Comparison of ENCODE assay signal across 23 cellular contexts in the genomic region with DNA sequence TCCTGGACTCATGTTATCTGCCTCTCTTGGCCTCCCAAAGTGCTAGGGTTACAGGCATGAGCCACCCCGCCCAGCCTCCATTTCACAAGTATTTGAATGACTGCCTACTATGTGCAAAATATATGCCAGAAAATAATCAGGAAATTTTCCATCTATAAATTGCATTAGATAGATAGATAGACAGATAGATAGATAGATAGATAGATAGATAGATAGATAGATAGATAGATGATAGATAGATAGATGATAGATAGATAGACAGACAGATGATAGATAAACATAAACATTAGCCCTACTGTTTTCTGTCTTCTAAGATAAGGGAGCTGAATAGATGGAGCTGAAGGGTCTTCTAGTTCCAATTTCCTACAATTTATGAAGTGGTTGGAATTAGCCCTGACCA.
DNase-seq lines count a peak whose midpoint lies in the region; ATAC-seq and TF ChIP-seq lines count a peak whose summit lies in the region.
"Had no signal": no experiment of that assay in that cellular context is flagged by ENCODE, and none has a peak within 500 bp of the region (broad histone marks: within the 10 kb centered on the region; RNA-seq: fewer than 3 reads in every experiment).

No MANE protein-coding gene starts in this region.

- TF ChIP-seq CTCF in CD8-positive, alpha-beta T cell (IDR thresholded peaks at IDR 0.05), result no peak
- no peak for TF ChIP-seq CTCF in osteocyte (IDR thresholded peaks at IDR 0.05)

- H3K27ac Mint-ChIP-seq in CD8-positive, alpha-beta T cell, result no peak overlapping the region
- H3K27ac Mint-ChIP-seq in activated naive CD8-positive, alpha-beta T cell treated with anti-CD3 and anti-CD28 coated beads for 36 hours, result peak overlapping the region; percentile 26
- H3K27ac Mint-ChIP-seq in osteocyte (ENCODE audit: unreplicated experiment), result peak overlapping the region; percentile 47
- H3K27ac Mint-ChIP-seq: activated CD4-positive, alpha-beta T cell treated with anti-CD3 and anti-CD28 coated beads, Interleukin-2, amount 10 ng/mL, durations not matched to agents 7 days and 5 days; T-cell had no signal

- intact Hi-C loops in CD8-positive, alpha-beta T cell (cut with DNase I, micrococcal nuclease), result loop anchor here (1.0 to 10.0 kb wide), 7 partner anchors 12 to 1352 kb away; partner anchors contain the start of genes ARFIP1 (in 1 of the 2), FBXW7 (in 1 of the 2), GATB (in 1 of the 2) and TIGD4 (in 1 of the 2)

- no peak overlapping the region for H3K4me3 Mint-ChIP-seq in CD8-positive, alpha-beta T cell
- H3K4me3 Mint-ChIP-seq in activated naive CD8-positive, alpha-beta T cell treated with anti-CD3 and anti-CD28 coated beads for 36 hours, result no peak overlapping the region
- no peak overlapping the region for H3K4me3 Mint-ChIP-seq in osteocyte (ENCODE audit: unreplicated experiment)

- H3K4me1 Mint-ChIP-seq in CD8-positive, alpha-beta T cell (ENCODE audit: low read depth), result peaks cover 2% of the 10 kb centered on the region
- H3K4me1 Mint-ChIP-seq in activated naive CD8-positive, alpha-beta T cell treated with anti-CD3 and anti-CD28 coated beads for 36 hours, result peaks cover 12% of the 10 kb centered on the region
- peaks cover 7% of the 10 kb centered on the region for H3K4me1 Mint-ChIP-seq in osteocyte (ENCODE audit: unreplicated experiment)

- no peaks in the 10 kb centered on the region for H3K36me3 ChIP-seq in BLaER1
- H3K36me3 ChIP-seq in CD8-positive, alpha-beta T cell (ENCODE audit: insufficient read depth, low read length), result no peaks in the 10 kb centered on the region
- H3K36me3 ChIP-seq: cardiac muscle cell, pancreas had no signal

- CTCF ChIA-PET in CD8-positive, alpha-beta T cell (lab: Charles Lee), result interaction anchor here (1.3 to 16.9 kb wide), 3 partner anchors 10 to 34 kb away, joined by 4 to 219 read pairs (median 113); no protein-coding TSS in a partner anchor

- H3K27me3 Mint-ChIP-seq in CD8-positive, alpha-beta T cell (ENCODE audit: low read depth), result no peaks in the 10 kb centered on the region
- H3K27me3 Mint-ChIP-seq in activated naive CD8-positive, alpha-beta T cell treated with anti-CD3 and anti-CD28 coated beads for 36 hours, result no peaks in the 10 kb centered on the region
- H3K27me3 Mint-ChIP-seq in osteocyte (ENCODE audit: unreplicated experiment), result no peaks in the 10 kb centered on the region
- H3K27me3 Mint-ChIP-seq: T-cell had no signal

- no peaks in the 10 kb centered on the region for H4K20me1 ChIP-seq in BLaER1

- no peak for DNase-seq in CD8-positive, alpha-beta T cell
- no peak for DNase-seq in activated naive CD8-positive, alpha-beta T cell treated with anti-CD3 and anti-CD28 coated beads for 36 hours
- no peak for DNase-seq in osteocyte (ENCODE audit: extremely low spot score, unreplicated experiment)
- DNase-seq: activated CD4-positive, alpha-beta T cell treated with anti-CD3 and anti-CD28 coated beads, Interleukin-2, amount 10 ng/mL, durations not matched to agents 7 days and 5 days; activated CD8-positive, alpha-beta memory T cell treated with anti-CD3 and anti-CD28 coated beads, Interleukin-2, amount 50 U/mL, for 4 hours; activated effector memory CD4-positive, alpha-beta T cell treated with Interleukin-2 at 50 U/mL for 16 hours; amygdala; dermis blood vessel endothelial cell; KG1; left cardiac atrium; mesenchymal stem cell; NCI-H1930; NCI-H226; NCI-H774; pancreas; right cardiac atrium; stimulated activated CD4-positive, alpha-beta T cell treated with anti-CD3 and anti-CD28 coated beads, Interleukin-15, amount 100 ng/mL, for 24 hours had no signal

- no peaks in the 10 kb centered on the region for H3K27me3 ChIP-seq in BLaER1
- H3K27me3 ChIP-seq in CD8-positive, alpha-beta T cell (ENCODE audit: insufficient read depth, low read length), result no peaks in the 10 kb centered on the region
- H3K27me3 ChIP-seq: cardiac muscle cell, pancreas had no signal

- no peak overlapping the region for H3K4me3 ChIP-seq in BLaER1
- H3K4me3 ChIP-seq in CD8-positive, alpha-beta T cell (ENCODE audit: low read depth, low read length), result no peak overlapping the region
- H3K4me3 ChIP-seq: cardiac muscle cell had no signal

- H3K9me3 ChIP-seq in BLaER1, result no peaks in the 10 kb centered on the region
- no peaks in the 10 kb centered on the region for H3K9me3 ChIP-seq in CD8-positive, alpha-beta T cell (ENCODE audit: low read length)
- H3K9me3 ChIP-seq: pancreas had no signal

- H3K9me3 Mint-ChIP-seq in CD8-positive, alpha-beta T cell, result no peaks in the 10 kb centered on the region
- no peaks in the 10 kb centered on the region for H3K9me3 Mint-ChIP-seq in activated naive CD8-positive, alpha-beta T cell treated with anti-CD3 and anti-CD28 coated beads for 36 hours
- no peaks in the 10 kb centered on the region for H3K9me3 Mint-ChIP-seq in osteocyte (ENCODE audit: unreplicated experiment)
- H3K9me3 Mint-ChIP-seq: activated CD4-positive, alpha-beta T cell treated with anti-CD3 and anti-CD28 coated beads, Interleukin-2, amount 10 ng/mL, durations not matched to agents 7 days and 5 days; T-cell had no signal

- no peak overlapping the region; the same call in 1 of the 2 replicates for H3K27ac ChIP-seq in BLaER1
- H3K27ac ChIP-seq in CD8-positive, alpha-beta T cell (ENCODE audit: low read depth, low read length), result peak overlapping the region; percentile 78
- H3K27ac ChIP-seq: cardiac muscle cell, pancreas had no signal

- no peak for ATAC-seq in CD8-positive, alpha-beta T cell
- ATAC-seq in HG03342 (IDR thresholded peaks at IDR 0.05; ENCODE audit: unreplicated experiment) (no peak), GM18867 (IDR thresholded peaks at IDR 0.05; ENCODE audit: unreplicated experiment) (no peak), esophagus mucosa (no peak)
- ATAC-seq: left cardiac atrium had no signal

- H3K4me1 ChIP-seq in BLaER1, result peaks cover 62% of the 10 kb centered on the region
- peaks cover 59% of the 10 kb centered on the region for H3K4me1 ChIP-seq in CD8-positive, alpha-beta T cell (ENCODE audit: insufficient read depth, low read length)

- H3K36me3 Mint-ChIP-seq in CD8-positive, alpha-beta T cell, result no peaks in the 10 kb centered on the region
- no peaks in the 10 kb centered on the region for H3K36me3 Mint-ChIP-seq in activated naive CD8-positive, alpha-beta T cell treated with anti-CD3 and anti-CD28 coated beads for 36 hours
- H3K36me3 Mint-ChIP-seq in osteocyte (ENCODE audit: unreplicated experiment), result no peaks in the 10 kb centered on the region
- H3K36me3 Mint-ChIP-seq: T-cell had no signal

- H3K9ac ChIP-seq in BLaER1, result no peak overlapping the region; the same call in 1 of the 2 replicates

- H3K4me2 ChIP-seq in BLaER1, result peak overlapping the region; percentile 82

- POLR2A ChIA-PET in CD8-positive, alpha-beta T cell (lab: Charles Lee), result interaction anchor here (0.7 to 2.8 kb wide), 3 partner anchors 10 to 364 kb away, joined by 5 to 12 read pairs (median 5); no protein-coding TSS in a partner anchor
